In genomic region chr4:160831165-160831922, GRCh38 we compare ENCODE assay signal across 24 cellular contexts.
DNase-seq lines count a peak whose midpoint lies in the region; TF ChIP-seq lines count a peak whose summit lies in the region.
"Had no signal": no experiment of that assay in that cellular context is flagged by ENCODE, and none has a peak within 500 bp of the region (broad histone marks: within the 10 kb centered on the region; RNA-seq: fewer than 3 reads in every experiment).

No MANE protein-coding gene starts in this region.

- H3K27ac ChIP-seq in right atrium auricular region = no peak overlapping the region

- H3K9me3 ChIP-seq in right atrium auricular region = no peaks in the 10 kb centered on the region
- H3K9me3 ChIP-seq: HAP-1, SK-N-SH had no signal

- no peak overlapping the region for H3K4me3 ChIP-seq in epithelial cell of esophagus (ENCODE audit: low read length)
- H3K4me3 ChIP-seq in right atrium auricular region = no peak overlapping the region
- H3K4me3 ChIP-seq: GM23338, HAP-1 had no signal

- TF ChIP-seq CTCF in Calu3 (IDR thresholded peaks at IDR 0.05; ENCODE audit: unreplicated experiment) (no peak), epithelial cell of esophagus (IDR thresholded peaks at IDR 0.05; ENCODE audit: insufficient read depth, low read depth, low read length, missing control alignments) (no peak), nephron (IDR thresholded peaks at IDR 0.05; ENCODE audit: unreplicated experiment in 3 of 3) (no peak), HFFc6 (IDR thresholded peaks at IDR 0.05) (no peak), right atrium auricular region (IDR thresholded peaks at IDR 0.05) (no peak)

- H3K4me1 Mint-ChIP-seq in Calu3 (ENCODE audit: low read depth, unreplicated experiment) (peaks cover 53% of the 10 kb centered on the region), nephron (no peaks in the 10 kb centered on the region), HFFc6 (ENCODE audit: low read depth) (no peaks in the 10 kb centered on the region)
- H3K4me1 Mint-ChIP-seq: T-cell had no signal

- intact Hi-C loops in Calu3 (cut with micrococcal nuclease; ENCODE audit: unreplicated experiment) = no loop called here

- peak; percentile 43 for DNase-seq in Calu3
- DNase-seq in HT-29 (ENCODE audit: low spot score) = peak; percentile 17
- DNase-seq in epithelial cell of esophagus (ENCODE audit: low read depth) = peak; percentile 77
- DNase-seq in HFFc6 = no peak
- DNase-seq in SW480 (ENCODE audit: low spot score) = no peak
- DNase-seq in right atrium auricular region (ENCODE audit: low spot score) = no peak
- no peak for DNase-seq in stimulated activated CD4-positive, alpha-beta T cell treated with anti-CD3 and anti-CD28 coated beads, Interleukin-1b, Interleukin-23, amount 100 ng/mL, for 48 hours
- DNase-seq: AML-193; C1 segment of cervical spinal cord; CD8-positive, alpha-beta T cell; DMS79; IMR-90; MV-4-11; NCI-H1694 treated with DMSO at 0.1 percent for 48 hours; NCI-H2107; NCI-H446 treated with DMSO at 0.1 percent for 48 hours; NCI-H526 treated with DMSO at 0.1 percent for 48 hours; RPMI8226; SHP77; SK-N-SH; T-cell had no signal

- BruUV-seq in Calu3 (replicated peaks; lab: Mats Ljungman, UMichigan) = no TSS peak

- H3K4me1 ChIP-seq in right atrium auricular region = no peaks in the 10 kb centered on the region

- peaks cover 11% of the 10 kb centered on the region for H3K36me3 Mint-ChIP-seq in Calu3 (ENCODE audit: insufficient read depth, unreplicated experiment)
- no peaks in the 10 kb centered on the region for H3K36me3 Mint-ChIP-seq in nephron (ENCODE audit: low read depth)
- peaks cover 2% of the 10 kb centered on the region; the same call in 1 of the 2 replicates for H3K36me3 Mint-ChIP-seq in HFFc6 (ENCODE audit: low read depth)
- H3K36me3 Mint-ChIP-seq: CD8-positive, alpha-beta T cell; T-cell had no signal

- H3K27ac Mint-ChIP-seq in Calu3 (ENCODE audit: unreplicated experiment) (peak overlapping the region; percentile 89), nephron (peak overlapping the region in 2 of 3 experiments; percentile 50 to 58), HFFc6 (no peak overlapping the region)
- H3K27ac Mint-ChIP-seq: CD8-positive, alpha-beta T cell; GM23338; T-cell had no signal

- no peaks in the 10 kb centered on the region for H3K27me3 Mint-ChIP-seq in Calu3 (ENCODE audit: unreplicated experiment)
- no peaks in the 10 kb centered on the region for H3K27me3 Mint-ChIP-seq in nephron (ENCODE audit: low read depth)
- H3K27me3 Mint-ChIP-seq in HFFc6 (ENCODE audit: insufficient read depth) = peaks cover 3% of the 10 kb centered on the region; the same call in 1 of the 2 replicates
- H3K27me3 Mint-ChIP-seq: T-cell had no signal

- H3K4me3 Mint-ChIP-seq in Calu3 (ENCODE audit: low read depth, unreplicated experiment) = no peak overlapping the region
- no peak overlapping the region for H3K4me3 Mint-ChIP-seq in nephron
- no peak overlapping the region for H3K4me3 Mint-ChIP-seq in HFFc6
- H3K4me3 Mint-ChIP-seq: CD8-positive, alpha-beta T cell; GM23338; T-cell had no signal

- H3K27me3 ChIP-seq in right atrium auricular region = no peaks in the 10 kb centered on the region

- H3K9me3 Mint-ChIP-seq in Calu3 (ENCODE audit: low read depth, unreplicated experiment) (no peaks in the 10 kb centered on the region), nephron (peaks cover 1% of the 10 kb centered on the region), HFFc6 (peaks cover 33% of the 10 kb centered on the region)
- H3K9me3 Mint-ChIP-seq: GM23338 had no signal

- H3K36me3 ChIP-seq in right atrium auricular region = no peaks in the 10 kb centered on the region
- H3K36me3 ChIP-seq: HAP-1 had no signal

- CTCF ChIA-PET in Calu3 (lab: Charles Lee) = interaction anchor here (0.6 kb wide), 1 partner anchor 1456 kb away, joined by 6 read pairs; no protein-coding TSS in a partner anchor

Comparison
In these comparisons a context has a peak if more than half of its experiments do, and no peak if none do; other contexts are left out.
1. DNase-seq: peak in Calu3 (single experiment), HT-29 (single experiment) and epithelial cell of esophagus (single experiment); none in HFFc6 (single experiment), SW480 (single experiment), right atrium auricular region (single experiment) and stimulated activated CD4-positive, alpha-beta T cell treated with anti-CD3 and anti-CD28 coated beads, Interleukin-1b, Interleukin-23, amount 100 ng/mL, for 48 hours (single experiment).